Comparison of ENCODE assay signal across 8 cellular contexts in the genomic region with DNA sequence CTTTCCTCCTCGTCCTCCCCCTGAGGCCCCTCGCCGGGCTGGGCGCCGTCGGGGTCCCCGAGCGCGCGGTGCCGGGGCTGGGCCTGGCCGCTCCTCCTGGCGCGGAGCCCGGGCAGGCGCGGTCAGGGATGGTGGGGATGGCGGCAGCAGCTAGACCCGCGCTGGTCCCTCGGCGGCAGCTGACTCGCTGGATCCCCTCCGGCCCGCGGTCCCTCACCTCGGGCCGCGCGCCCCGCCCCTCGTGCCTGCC. TPM values are rescaled to one million over a fixed set of nuclear protein-coding genes. Genes with fewer than 3 reads are reported as not detected.
DNase-seq lines count a peak whose midpoint lies in the region; TF ChIP-seq lines count a peak whose summit lies in the region.

A gene with protein sequence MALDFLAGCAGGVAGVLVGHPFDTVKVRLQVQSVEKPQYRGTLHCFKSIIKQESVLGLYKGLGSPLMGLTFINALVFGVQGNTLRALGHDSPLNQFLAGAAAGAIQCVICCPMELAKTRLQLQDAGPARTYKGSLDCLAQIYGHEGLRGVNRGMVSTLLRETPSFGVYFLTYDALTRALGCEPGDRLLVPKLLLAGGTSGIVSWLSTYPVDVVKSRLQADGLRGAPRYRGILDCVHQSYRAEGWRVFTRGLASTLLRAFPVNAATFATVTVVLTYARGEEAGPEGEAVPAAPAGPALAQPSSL (minus strand): TSS at position 189 of the 250 bp plus-strand sequence. CDS start 212 bp downstream, outside the sequence.

- H3K79me2 ChIP-seq in mammary epithelial cell (ENCODE audit: insufficient read depth, low read length), result peaks cover 6% of the 10 kb centered on the region

- no TSS peak for BruUV-seq in mammary epithelial cell (replicated peaks; lab: Mats Ljungman, UMichigan)

- no peak within 1 kb of the TSS for H3K27ac Mint-ChIP-seq in activated CD4-positive, alpha-beta T cell treated with anti-CD3 and anti-CD28 coated beads, Interleukin-2, amount 10 ng/mL, durations not matched to agents 7 days and 5 days

- H3K27me3 ChIP-seq in mammary epithelial cell (ENCODE audit: insufficient read depth, low read length) (no peaks in the 10 kb centered on the region), tibial artery (no peaks in the 10 kb centered on the region)

- intact Hi-C loops in mammary epithelial cell (cut with micrococcal nuclease), result loop anchor here (10.0 kb wide), 2 partner anchors 339 to 1359 kb away; no protein-coding TSS in a partner anchor
- intact Hi-C loops in lower leg skin (cut with DNase I; ENCODE audit: low total_unique reads), result no loop called here
- intact Hi-C loops in tibial artery (cut with DNase I; ENCODE audit: low total_unique reads), result loop anchor here (5.0 kb wide), 2 partner anchors 64 to 71 kb away; a partner anchor contains a TSS

- H3K4me1 ChIP-seq in mammary epithelial cell (ENCODE audit: insufficient read depth, low read length) (peaks cover 26% of the 10 kb centered on the region), tibial artery (peaks cover 0 to 41% (median 27%) of the 10 kb centered on the region in 4 donors)

- H3K36me3 Mint-ChIP-seq in activated CD4-positive, alpha-beta T cell treated with anti-CD3 and anti-CD28 coated beads, Interleukin-2, amount 10 ng/mL, durations not matched to agents 7 days and 5 days (ENCODE audit: low read depth), result peaks cover 4% of the 10 kb centered on the region

- H2AFZ ChIP-seq in mammary epithelial cell (ENCODE audit: low read depth, low read length), result peak within 1 kb of the TSS; percentile 89

- H3K9me3 ChIP-seq in mammary epithelial cell (replicated peaks; ENCODE audit: insufficient read depth, low read length) (no peaks in the 10 kb centered on the region), tibial artery (no peaks in the 10 kb centered on the region)

- H3K9me3 Mint-ChIP-seq in activated CD4-positive, alpha-beta T cell treated with anti-CD3 and anti-CD28 coated beads, Interleukin-2, amount 10 ng/mL, durations not matched to agents 7 days and 5 days, result no peaks in the 10 kb centered on the region

- no peak for TF ChIP-seq POLR2A in lower leg skin (IDR thresholded peaks at IDR 0.05)

- H3K4me3 Mint-ChIP-seq in activated CD4-positive, alpha-beta T cell treated with anti-CD3 and anti-CD28 coated beads, Interleukin-2, amount 10 ng/mL, durations not matched to agents 7 days and 5 days, result peak within 1 kb of the TSS; percentile 70

- H3K4me2 ChIP-seq in mammary epithelial cell (ENCODE audit: insufficient read depth, low read depth, low read length), result peak within 1 kb of the TSS; percentile 97

- TF ChIP-seq CTCF in mammary epithelial cell (conservative IDR thresholded peaks at IDR 0.05 in 1 of 2, IDR thresholded peaks at IDR 0.05 in 1 of 2; ENCODE audit: extremely low read depth in 1 of 2, insufficient read depth in 1 of 2, low read depth in 1 of 2, low read length in 2 of 2) (no peak), lower leg skin (IDR thresholded peaks at IDR 0.05) (no peak), tibial artery (IDR thresholded peaks at IDR 0.05) (no peak)

- no peak for DNase-seq in activated CD4-positive, alpha-beta T cell treated with anti-CD3 and anti-CD28 coated beads, Interleukin-2, amount 10 ng/mL, durations not matched to agents 7 days and 5 days
- DNase-seq in activated CD4-positive, alpha-beta T cell treated with anti-CD3 and anti-CD28 coated beads, Interleukin-2, amount 50 U/mL, for 1 hour, result no peak
- DNase-seq in mammary epithelial cell, result no peak
- no peak for DNase-seq in lower leg skin (ENCODE audit: low spot score in 2 of 2)
- no peak for DNase-seq in tibial artery
- DNase-seq in NCI-H2029 treated with DMSO at 0.1 percent for 48 hours (lab: John Stamatoyannopoulos, UW), result no peak
- DNase-seq in NCI-H2227 (lab: John Stamatoyannopoulos, UW; ENCODE audit: unreplicated experiment), result no peak
- no peak for DNase-seq in T1000 (lab: John Stamatoyannopoulos, UW)

- H3K4me3 ChIP-seq in mammary epithelial cell (replicated peaks in 1 of 3; ENCODE audit: insufficient read depth in 1 of 3, low read depth in 2 of 3, low read length in 3 of 3) (peak within 1 kb of the TSS; percentile 66 to 76 (median 69)), lower leg skin (ENCODE audit: low read depth, poor library complexity, severe bottlenecking) (peak within 1 kb of the TSS; percentile 77), tibial artery (peak within 1 kb of the TSS; percentile 80)

- no peaks in the 10 kb centered on the region for H4K20me1 ChIP-seq in mammary epithelial cell (ENCODE audit: insufficient read depth, low read length)

- H3K36me3 ChIP-seq in mammary epithelial cell (ENCODE audit: insufficient read depth, low read length), result no peaks in the 10 kb centered on the region
- no peaks in the 10 kb centered on the region for H3K36me3 ChIP-seq in tibial artery

- POLR2A ChIA-PET in activated CD4-positive, alpha-beta T cell treated with anti-CD3 and anti-CD28 coated beads, Interleukin-2, amount 10 ng/mL, durations not matched to agents 7 days and 5 days (lab: Charles Lee), result no interaction called here

- H3K27me3 Mint-ChIP-seq in activated CD4-positive, alpha-beta T cell treated with anti-CD3 and anti-CD28 coated beads, Interleukin-2, amount 10 ng/mL, durations not matched to agents 7 days and 5 days, result peaks cover 33% of the 10 kb centered on the region

- no peak within 1 kb of the TSS for H3K27ac ChIP-seq in mammary epithelial cell (ENCODE audit: insufficient read depth, low read depth, low read length)
- H3K27ac ChIP-seq in tibial artery, result peak within 1 kb of the TSS; percentile 79 to 82

- no CpG with 5 or more reads among the region's 32 CpGs for WGBS in mammary epithelial cell (ENCODE audit: low coverage, missing lambda C conversion rate)
- WGBS in lower leg skin, 2 donors, result 0% methylated on average over 17 of the region's 32 CpGs; no CpG with 5 or more reads in 1 of the 2 donors

- in situ Hi-C loops in mammary epithelial cell (cut with MboI; ENCODE audit: low sequenced_read_pairs in 2 of 2), result no loop called here

- CTCF ChIA-PET in activated CD4-positive, alpha-beta T cell treated with anti-CD3 and anti-CD28 coated beads, Interleukin-2, amount 10 ng/mL, durations not matched to agents 7 days and 5 days (lab: Charles Lee), result no interaction called here
- CTCF ChIA-PET in mammary epithelial cell (lab: Charles Lee; ENCODE audit: low non-redundant PET), result no interaction called here

- dilution Hi-C loops in mammary epithelial cell (cut with HindIII; ENCODE audit: low sequenced_read_pairs), result no loop called here

- H3K4me1 Mint-ChIP-seq in activated CD4-positive, alpha-beta T cell treated with anti-CD3 and anti-CD28 coated beads, Interleukin-2, amount 10 ng/mL, durations not matched to agents 7 days and 5 days, result peaks cover 16% of the 10 kb centered on the region

- H3K9ac ChIP-seq in mammary epithelial cell (ENCODE audit: insufficient read depth, low read length), result no peak within 1 kb of the TSS

RNA-seq across cellular contexts. Expression of the gene that starts here (rescaled TPM):
- total RNA-seq in activated CD4-positive, alpha-beta T cell treated with anti-CD3 and anti-CD28 coated beads, Interleukin-2, amount 10 ng/mL, durations not matched to agents 7 days and 5 days, result 1 to 10 TPM; 1.5 to 2.2 TPM
- total RNA-seq in mammary epithelial cell (10 to 100 TPM in 1 of 2 donors, 1 to 10 TPM in 1; 8.0 to 29.7 TPM), lower leg skin (100 to 1,000 TPM in 3 of 4 donors, 10 to 100 TPM in 1; 98.5 to 166 (median 134) TPM)
- 11.6 TPM for polyA plus RNA-seq in mammary epithelial cell
- 5.9 TPM for polyA minus RNA-seq in mammary epithelial cell
